1 cellular context compared by ENCODE assay signal in the genomic region with DNA sequence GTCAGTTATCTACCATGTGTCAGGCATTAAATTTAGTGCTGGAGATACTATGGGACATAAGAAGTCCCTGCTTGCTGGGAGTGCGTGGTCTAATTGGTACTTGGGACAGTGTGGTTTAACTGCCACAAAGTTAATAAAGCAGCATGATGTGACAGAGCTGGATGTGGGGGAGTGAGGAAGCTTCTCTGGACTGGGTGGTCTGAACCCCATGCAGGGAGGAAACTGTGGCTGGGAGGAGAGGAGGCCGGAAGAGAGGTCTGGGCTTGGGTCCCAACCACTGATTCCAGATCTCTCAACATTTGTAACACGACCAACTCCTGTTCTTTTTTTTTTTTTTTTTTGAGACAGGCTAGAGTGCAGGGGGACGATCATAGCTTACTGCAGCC.
TF ChIP-seq lines count a peak whose summit lies in the region.

No MANE protein-coding gene starts in this region.

TF ChIP-seq in WTC11, 78 proteins besides CTCF, POLR2A, EP300 and RAD21 (continued from another document):
- TF ChIP-seq, protein P1, sequence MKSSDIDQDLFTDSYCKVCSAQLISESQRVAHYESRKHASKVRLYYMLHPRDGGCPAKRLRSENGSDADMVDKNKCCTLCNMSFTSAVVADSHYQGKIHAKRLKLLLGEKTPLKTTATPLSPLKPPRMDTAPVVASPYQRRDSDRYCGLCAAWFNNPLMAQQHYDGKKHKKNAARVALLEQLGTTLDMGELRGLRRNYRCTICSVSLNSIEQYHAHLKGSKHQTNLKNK (CRISPR knock-in tag; IDR thresholded peaks at IDR 0.05): no peak
- TF ChIP-seq, protein P2, sequence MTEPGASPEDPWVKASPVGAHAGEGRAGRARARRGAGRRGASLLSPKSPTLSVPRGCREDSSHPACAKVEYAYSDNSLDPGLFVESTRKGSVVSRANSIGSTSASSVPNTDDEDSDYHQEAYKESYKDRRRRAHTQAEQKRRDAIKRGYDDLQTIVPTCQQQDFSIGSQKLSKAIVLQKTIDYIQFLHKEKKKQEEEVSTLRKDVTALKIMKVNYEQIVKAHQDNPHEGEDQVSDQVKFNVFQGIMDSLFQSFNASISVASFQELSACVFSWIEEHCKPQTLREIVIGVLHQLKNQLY (CRISPR knock-in tag; IDR thresholded peaks at IDR 0.05): no peak
- TF ChIP-seq, protein P3, sequence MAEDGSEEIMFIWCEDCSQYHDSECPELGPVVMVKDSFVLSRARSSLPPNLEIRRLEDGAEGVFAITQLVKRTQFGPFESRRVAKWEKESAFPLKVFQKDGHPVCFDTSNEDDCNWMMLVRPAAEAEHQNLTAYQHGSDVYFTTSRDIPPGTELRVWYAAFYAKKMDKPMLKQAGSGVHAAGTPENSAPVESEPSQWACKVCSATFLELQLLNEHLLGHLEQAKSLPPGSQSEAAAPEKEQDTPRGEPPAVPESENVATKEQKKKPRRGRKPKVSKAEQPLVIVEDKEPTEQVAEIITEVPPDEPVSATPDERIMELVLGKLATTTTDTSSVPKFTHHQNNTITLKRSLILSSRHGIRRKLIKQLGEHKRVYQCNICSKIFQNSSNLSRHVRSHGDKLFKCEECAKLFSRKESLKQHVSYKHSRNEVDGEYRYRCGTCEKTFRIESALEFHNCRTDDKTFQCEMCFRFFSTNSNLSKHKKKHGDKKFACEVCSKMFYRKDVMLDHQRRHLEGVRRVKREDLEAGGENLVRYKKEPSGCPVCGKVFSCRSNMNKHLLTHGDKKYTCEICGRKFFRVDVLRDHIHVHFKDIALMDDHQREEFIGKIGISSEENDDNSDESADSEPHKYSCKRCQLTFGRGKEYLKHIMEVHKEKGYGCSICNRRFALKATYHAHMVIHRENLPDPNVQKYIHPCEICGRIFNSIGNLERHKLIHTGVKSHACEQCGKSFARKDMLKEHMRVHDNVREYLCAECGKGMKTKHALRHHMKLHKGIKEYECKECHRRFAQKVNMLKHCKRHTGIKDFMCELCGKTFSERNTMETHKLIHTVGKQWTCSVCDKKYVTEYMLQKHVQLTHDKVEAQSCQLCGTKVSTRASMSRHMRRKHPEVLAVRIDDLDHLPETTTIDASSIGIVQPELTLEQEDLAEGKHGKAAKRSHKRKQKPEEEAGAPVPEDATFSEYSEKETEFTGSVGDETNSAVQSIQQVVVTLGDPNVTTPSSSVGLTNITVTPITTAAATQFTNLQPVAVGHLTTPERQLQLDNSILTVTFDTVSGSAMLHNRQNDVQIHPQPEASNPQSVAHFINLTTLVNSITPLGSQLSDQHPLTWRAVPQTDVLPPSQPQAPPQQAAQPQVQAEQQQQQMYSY (CRISPR knock-in tag; IDR thresholded peaks at IDR 0.05): no peak
- TF ChIP-seq NR2C2 (CRISPR knock-in tag; IDR thresholded peaks at IDR 0.05) (no peak), IRF2 (CRISPR knock-in tag; IDR thresholded peaks at IDR 0.05; ENCODE audit: borderline replicate concordance, low read depth) (no peak)
- TF ChIP-seq, protein P4, sequence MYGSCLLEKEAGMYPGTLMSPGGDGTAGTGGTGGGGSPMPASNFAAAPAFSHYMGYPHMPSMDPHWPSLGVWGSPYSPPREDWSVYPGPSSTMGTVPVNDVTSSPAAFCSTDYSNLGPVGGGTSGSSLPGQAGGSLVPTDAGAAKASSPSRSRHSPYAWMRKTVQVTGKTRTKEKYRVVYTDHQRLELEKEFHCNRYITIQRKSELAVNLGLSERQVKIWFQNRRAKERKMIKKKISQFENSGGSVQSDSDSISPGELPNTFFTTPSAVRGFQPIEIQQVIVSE (CRISPR knock-in tag; IDR thresholded peaks at IDR 0.05; ENCODE audit: borderline replicate concordance): no peak
- TF ChIP-seq, protein P5, sequence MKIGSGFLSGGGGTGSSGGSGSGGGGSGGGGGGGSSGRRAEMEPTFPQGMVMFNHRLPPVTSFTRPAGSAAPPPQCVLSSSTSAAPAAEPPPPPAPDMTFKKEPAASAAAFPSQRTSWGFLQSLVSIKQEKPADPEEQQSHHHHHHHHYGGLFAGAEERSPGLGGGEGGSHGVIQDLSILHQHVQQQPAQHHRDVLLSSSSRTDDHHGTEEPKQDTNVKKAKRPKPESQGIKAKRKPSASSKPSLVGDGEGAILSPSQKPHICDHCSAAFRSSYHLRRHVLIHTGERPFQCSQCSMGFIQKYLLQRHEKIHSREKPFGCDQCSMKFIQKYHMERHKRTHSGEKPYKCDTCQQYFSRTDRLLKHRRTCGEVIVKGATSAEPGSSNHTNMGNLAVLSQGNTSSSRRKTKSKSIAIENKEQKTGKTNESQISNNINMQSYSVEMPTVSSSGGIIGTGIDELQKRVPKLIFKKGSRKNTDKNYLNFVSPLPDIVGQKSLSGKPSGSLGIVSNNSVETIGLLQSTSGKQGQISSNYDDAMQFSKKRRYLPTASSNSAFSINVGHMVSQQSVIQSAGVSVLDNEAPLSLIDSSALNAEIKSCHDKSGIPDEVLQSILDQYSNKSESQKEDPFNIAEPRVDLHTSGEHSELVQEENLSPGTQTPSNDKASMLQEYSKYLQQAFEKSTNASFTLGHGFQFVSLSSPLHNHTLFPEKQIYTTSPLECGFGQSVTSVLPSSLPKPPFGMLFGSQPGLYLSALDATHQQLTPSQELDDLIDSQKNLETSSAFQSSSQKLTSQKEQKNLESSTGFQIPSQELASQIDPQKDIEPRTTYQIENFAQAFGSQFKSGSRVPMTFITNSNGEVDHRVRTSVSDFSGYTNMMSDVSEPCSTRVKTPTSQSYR (CRISPR knock-in tag; IDR thresholded peaks at IDR 0.05): no peak
